In genomic region chr15:91992940-91993339, GRCh38 we compare ENCODE assay signal across 28 cellular contexts.
DNase-seq lines count a peak whose midpoint lies in the region; ATAC-seq lines count a peak whose summit lies in the region.
"Had no signal": no experiment of that assay in that cellular context is flagged by ENCODE, and none has a peak within 500 bp of the region (broad histone marks: within the 10 kb centered on the region; RNA-seq: fewer than 3 reads in every experiment).

No MANE protein-coding gene starts in this region.

- peak overlapping the region; percentile 37 for H3K27ac ChIP-seq in epithelial cell of prostate
- H3K27ac ChIP-seq: adrenal gland, GM23248 had no signal

- H3K9me3 Mint-ChIP-seq in activated T-cell treated with anti-CD3 and anti-CD28 coated beads, Interleukin-2, amount 50 U/mL, for 72 hours: no peaks in the 10 kb centered on the region
- H3K9me3 Mint-ChIP-seq: activated B cell treated with CpG ODN at 0.5 μM for 24 hours; activated T-cell treated with anti-CD3 and anti-CD28 coated beads, Interleukin-2, amount 50 U/mL, for 4 hours; type B pancreatic cell had no signal

- no peaks in the 10 kb centered on the region for H3K36me3 Mint-ChIP-seq in activated T-cell treated with anti-CD3 and anti-CD28 coated beads, Interleukin-2, amount 50 U/mL, for 72 hours (ENCODE audit: insufficient read depth in 2 of 2)
- H3K36me3 Mint-ChIP-seq: stimulated activated memory B cell treated with anti-CD40 and anti-IgM and Interleukin-4, amounts not matched to agents 10 μg/mL and 1 μg/mL and 100 μg/mL, for 72 hours; type B pancreatic cell had no signal

- DNase-seq in activated T-cell treated with anti-CD3 and anti-CD28 coated beads, Interleukin-2, amount 50 U/mL, for 72 hours: no peak
- DNase-seq in activated T-cell treated with anti-CD3 and anti-CD28 coated beads, Interleukin-2, amount 50 U/mL, for 48 hours: no peak
- DNase-seq in OCI-M1 (lab: John Stamatoyannopoulos, UW) (peak; percentile 83), epithelial cell of prostate (ENCODE audit: low read depth, low spot score) (no peak), SHP77 (lab: John Stamatoyannopoulos, UW) (no peak), SIG-M5 treated with dmso at 0.1 percent for 504 hours (lab: John Stamatoyannopoulos, UW; ENCODE audit: unreplicated experiment) (no peak), COLO829 (ENCODE audit: low spot score) (no peak)
- DNase-seq: activated B cell treated with CpG ODN at 0.5 μM for 24 hours; activated CD4-positive, alpha-beta T cell treated with anti-CD3 and anti-CD28 coated beads, Interleukin-2, amount 10 ng/mL, durations not matched to agents 7 days and 5 days; activated naive CD4-positive, alpha-beta T cell; activated T-cell treated with anti-CD3 and anti-CD28 coated beads, Interleukin-2, amount 50 U/mL, for 4 hours; adrenal gland; CD4-positive, CD25-positive, alpha-beta regulatory T cell; dermis blood vessel endothelial cell; DND-41; GM23248; hypothalamus; left colon; NCI-H1105 treated with DMSO at 0.1 percent for 48 hours; NCI-H1930; NCI-H524; SIG-M5; substantia nigra; T1000 had no signal

- H3K4me1 Mint-ChIP-seq in activated T-cell treated with anti-CD3 and anti-CD28 coated beads, Interleukin-2, amount 50 U/mL, for 72 hours (ENCODE audit: low read depth): peaks cover 6% of the 10 kb centered on the region
- H3K4me1 Mint-ChIP-seq: activated B cell treated with CpG ODN at 0.5 μM for 24 hours; nephron; stimulated activated memory B cell treated with anti-CD40 and anti-IgM and Interleukin-4, amounts not matched to agents 10 μg/mL and 1 μg/mL and 100 μg/mL, for 72 hours had no signal

- H3K27ac Mint-ChIP-seq in activated T-cell treated with anti-CD3 and anti-CD28 coated beads, Interleukin-2, amount 50 U/mL, for 72 hours: peak overlapping the region; percentile 63
- H3K27ac Mint-ChIP-seq: activated B cell treated with CpG ODN at 0.5 μM for 24 hours; activated CD4-positive, alpha-beta T cell treated with anti-CD3 and anti-CD28 coated beads, Interleukin-2, amount 10 ng/mL, durations not matched to agents 7 days and 5 days; CD4-positive, CD25-positive, alpha-beta regulatory T cell; nephron; stimulated activated memory B cell treated with anti-CD40 and anti-IgM and Interleukin-4, amounts not matched to agents 10 μg/mL and 1 μg/mL and 100 μg/mL, for 72 hours; type B pancreatic cell had no signal

- H3K27me3 Mint-ChIP-seq in activated T-cell treated with anti-CD3 and anti-CD28 coated beads, Interleukin-2, amount 50 U/mL, for 72 hours (ENCODE audit: low read depth): no peaks in the 10 kb centered on the region
- H3K27me3 Mint-ChIP-seq: activated B cell treated with CpG ODN at 0.5 μM for 24 hours; activated CD4-positive, alpha-beta T cell treated with anti-CD3 and anti-CD28 coated beads, Interleukin-2, amount 10 ng/mL, durations not matched to agents 7 days and 5 days; CD4-positive, CD25-positive, alpha-beta regulatory T cell; stimulated activated memory B cell treated with anti-CD40 and anti-IgM and Interleukin-4, amounts not matched to agents 10 μg/mL and 1 μg/mL and 100 μg/mL, for 72 hours; type B pancreatic cell had no signal

- no peak overlapping the region for H3K4me3 Mint-ChIP-seq in activated T-cell treated with anti-CD3 and anti-CD28 coated beads, Interleukin-2, amount 50 U/mL, for 72 hours
- H3K4me3 Mint-ChIP-seq: activated B cell treated with CpG ODN at 0.5 μM for 24 hours; activated CD4-positive, alpha-beta T cell treated with anti-CD3 and anti-CD28 coated beads, Interleukin-2, amount 10 ng/mL, durations not matched to agents 7 days and 5 days; activated T-cell treated with anti-CD3 and anti-CD28 coated beads, Interleukin-2, amount 50 U/mL, for 4 hours; CD4-positive, CD25-positive, alpha-beta regulatory T cell; nephron; stimulated activated memory B cell treated with anti-CD40 and anti-IgM and Interleukin-4, amounts not matched to agents 10 μg/mL and 1 μg/mL and 100 μg/mL, for 72 hours; type B pancreatic cell had no signal

- ATAC-seq in activated T-cell treated with anti-CD3 and anti-CD28 coated beads, Interleukin-2, amount 50 U/mL, for 72 hours (replicated peaks in 1 of 2): no peak
- no peak for ATAC-seq in GM21390 (IDR thresholded peaks at IDR 0.05; ENCODE audit: unreplicated experiment)
- ATAC-seq: activated T-cell treated with anti-CD3 and anti-CD28 coated beads, Interleukin-2, amount 50 U/mL, for 4 hours; left colon; stimulated activated memory B cell treated with anti-CD40 and anti-IgM and Interleukin-4, amounts not matched to agents 10 μg/mL and 1 μg/mL and 100 μg/mL, for 72 hours had no signal
